ENCODE assay signal across 1 cellular context in genomic region chr7:50818324-50818723, GRCh38.
TF ChIP-seq lines count a peak whose summit lies in the region.

No MANE protein-coding gene starts in this region.

TF ChIP-seq in HepG2, 621 proteins besides CTCF, POLR2A, EP300 and RAD21 (continued from another document):
- TF ChIP-seq ZNF574 (CRISPR knock-in tag; IDR thresholded peaks at IDR 0.05) (no peak), UBTF (CRISPR knock-in tag; IDR thresholded peaks at IDR 0.05) (no peak), NFYC (CRISPR knock-in tag; IDR thresholded peaks at IDR 0.05) (no peak), ZNF547 (CRISPR knock-in tag; IDR thresholded peaks at IDR 0.05) (no peak), EZH2 (conservative IDR thresholded peaks at IDR 0.05; ENCODE audit: low read depth, low read length) (no peak), ZNF629 (CRISPR knock-in tag; conservative IDR thresholded peaks at IDR 0.05) (no peak), ZNF431 (CRISPR knock-in tag; IDR thresholded peaks at IDR 0.05; ENCODE audit: borderline replicate concordance, low read depth) (no peak), ZHX1 (CRISPR knock-in tag; IDR thresholded peaks at IDR 0.05; ENCODE audit: low read depth) (no peak), THAP11 (CRISPR knock-in tag; IDR thresholded peaks at IDR 0.05) (no peak), MYNN (CRISPR knock-in tag; IDR thresholded peaks at IDR 0.05; ENCODE audit: low read depth) (no peak), ZNF329 (CRISPR knock-in tag; IDR thresholded peaks at IDR 0.05; ENCODE audit: low read depth) (no peak), SRSF1 (optimal IDR thresholded peaks at IDR 0.05; ENCODE audit: low read depth, low read length) (no peak), TCF7 (IDR thresholded peaks at IDR 0.05; ENCODE audit: low read depth) (no peak), HNRNPLL (IDR thresholded peaks at IDR 0.05; ENCODE audit: low read depth, low read length, poor library complexity, severe bottlenecking) (no peak), KLF12 (CRISPR knock-in tag; IDR thresholded peaks at IDR 0.05; ENCODE audit: borderline replicate concordance) (no peak), KLF13 (CRISPR knock-in tag; IDR thresholded peaks at IDR 0.05) (no peak)
